In genomic region chr11:19239039-19239438, GRCh38 we compare ENCODE assay signal across 1 cellular context.
TF ChIP-seq lines count a peak whose summit lies in the region.

No MANE protein-coding gene starts in this region.

TF ChIP-seq in SK-N-SH, 30 proteins besides CTCF, POLR2A, EP300 and RAD21 (continued from another document):
- no peak for TF ChIP-seq ZBTB33 (IDR thresholded peaks at IDR 0.05; ENCODE audit: borderline replicate concordance, low read depth)
- TF ChIP-seq NRF1 (IDR thresholded peaks at IDR 0.05; ENCODE audit: low read depth, low read length): no peak
- TF ChIP-seq GATA2 (CRISPR knock-in tag; IDR thresholded peaks at IDR 0.05): no peak
- TF ChIP-seq TEAD4 (IDR thresholded peaks at IDR 0.05; ENCODE audit: borderline replicate concordance, insufficient read depth): no peak
- TF ChIP-seq POLR2AphosphoS5 (IDR thresholded peaks at IDR 0.05; ENCODE audit: low read depth, low read length): no peak
- no peak for TF ChIP-seq REST (IDR thresholded peaks at IDR 0.05; ENCODE audit: low read depth, low read length)
- TF ChIP-seq NFIC (IDR thresholded peaks at IDR 0.05; ENCODE audit: borderline replicate concordance): no peak
